In the genomic region with DNA sequence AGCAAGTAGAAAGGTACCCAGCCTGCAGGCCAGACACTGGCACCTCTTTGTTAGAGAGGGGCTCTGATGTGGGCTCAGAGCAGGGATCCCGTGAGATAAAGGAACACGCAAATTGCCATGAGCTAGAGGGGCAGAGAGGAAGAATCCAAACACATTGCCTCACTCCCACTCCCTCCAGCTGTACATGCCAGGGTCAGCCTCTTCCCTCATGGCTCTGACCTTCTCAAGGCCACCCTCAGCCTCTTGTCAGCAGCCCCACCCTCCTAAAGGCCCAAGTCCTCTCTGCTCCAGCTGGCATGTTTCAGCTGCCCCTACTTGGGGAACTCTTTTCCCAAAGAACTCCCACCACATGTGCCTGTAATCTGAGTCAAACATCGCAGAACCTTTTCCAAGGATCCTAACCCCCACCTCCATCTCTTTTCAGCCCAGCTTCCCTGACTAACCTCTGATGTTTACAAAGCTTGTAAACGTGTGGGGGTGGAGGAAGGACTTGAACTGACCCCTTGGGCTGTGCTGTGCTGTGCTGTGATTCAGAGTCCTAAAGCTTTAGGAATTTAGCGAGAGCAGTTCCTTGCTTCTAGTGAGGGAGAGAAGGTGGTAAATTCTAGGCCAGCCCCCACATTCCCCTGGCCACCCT, we compare ENCODE assay signal across 1 cellular context.
A peak's percentile ranks its signal among the peaks of the same experiment; 100 is the strongest.
TF ChIP-seq lines count a peak whose summit lies in the region.

No MANE protein-coding gene starts in this region.

TF ChIP-seq in HEK293, 187 proteins besides CTCF, POLR2A, EP300 and RAD21 (continued from another document):
- TF ChIP-seq INSM2 (tag by site-specific recombination; IDR thresholded peaks at IDR 0.05) (no peak), GLIS1 (tag by site-specific recombination; IDR thresholded peaks at IDR 0.05) (0 out of 2 replicates have a peak, but pooled peaks have one; percentile 23), HIC1 (tag by site-specific recombination; IDR thresholded peaks at IDR 0.05) (no peak), ZNF837 (tag by site-specific recombination; IDR thresholded peaks at IDR 0.05) (no peak)
- TF ChIP-seq, protein P1, sequence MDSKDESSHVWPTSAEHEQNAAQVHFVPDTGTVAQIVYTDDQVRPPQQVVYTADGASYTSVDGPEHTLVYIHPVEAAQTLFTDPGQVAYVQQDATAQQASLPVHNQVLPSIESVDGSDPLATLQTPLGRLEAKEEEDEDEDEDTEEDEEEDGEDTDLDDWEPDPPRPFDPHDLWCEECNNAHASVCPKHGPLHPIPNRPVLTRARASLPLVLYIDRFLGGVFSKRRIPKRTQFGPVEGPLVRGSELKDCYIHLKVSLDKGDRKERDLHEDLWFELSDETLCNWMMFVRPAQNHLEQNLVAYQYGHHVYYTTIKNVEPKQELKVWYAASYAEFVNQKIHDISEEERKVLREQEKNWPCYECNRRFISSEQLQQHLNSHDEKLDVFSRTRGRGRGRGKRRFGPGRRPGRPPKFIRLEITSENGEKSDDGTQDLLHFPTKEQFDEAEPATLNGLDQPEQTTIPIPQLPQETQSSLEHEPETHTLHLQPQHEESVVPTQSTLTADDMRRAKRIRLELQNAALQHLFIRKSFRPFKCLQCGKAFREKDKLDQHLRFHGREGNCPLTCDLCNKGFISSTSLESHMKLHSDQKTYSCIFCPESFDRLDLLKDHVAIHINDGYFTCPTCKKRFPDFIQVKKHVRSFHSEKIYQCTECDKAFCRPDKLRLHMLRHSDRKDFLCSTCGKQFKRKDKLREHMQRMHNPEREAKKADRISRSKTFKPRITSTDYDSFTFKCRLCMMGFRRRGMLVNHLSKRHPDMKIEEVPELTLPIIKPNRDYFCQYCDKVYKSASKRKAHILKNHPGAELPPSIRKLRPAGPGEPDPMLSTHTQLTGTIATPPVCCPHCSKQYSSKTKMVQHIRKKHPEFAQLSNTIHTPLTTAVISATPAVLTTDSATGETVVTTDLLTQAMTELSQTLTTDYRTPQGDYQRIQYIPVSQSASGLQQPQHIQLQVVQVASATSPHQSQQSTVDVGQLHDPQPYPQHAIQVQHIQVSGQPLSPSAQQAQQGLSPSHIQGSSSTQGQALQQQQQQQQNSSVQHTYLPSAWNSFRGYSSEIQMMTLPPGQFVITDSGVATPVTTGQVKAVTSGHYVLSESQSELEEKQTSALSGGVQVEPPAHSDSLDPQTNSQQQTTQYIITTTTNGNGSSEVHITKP (tag by site-specific recombination; IDR thresholded peaks at IDR 0.05) = peak; percentile 41; the same call in 1 of the 2 replicates
